Comparison of ENCODE assay signal across 1 cellular context in genomic region chr20:18506744-18507143, GRCh38.
TF ChIP-seq lines count a peak whose summit lies in the region.

No MANE protein-coding gene starts in this region.

TF ChIP-seq in neural cell, 6 proteins besides CTCF, POLR2A, EP300 and RAD21 (continued from another document):
- TF ChIP-seq SMC3 (conservative IDR thresholded peaks at IDR 0.05; ENCODE audit: poor library complexity) (no peak), MXI1 (conservative IDR thresholded peaks at IDR 0.05; ENCODE audit: poor library complexity, severe bottlenecking) (no peak), POLR2AphosphoS5 (IDR thresholded peaks at IDR 0.05) (no peak)
